14 cellular contexts compared by ENCODE assay signal in genomic region chr10:126199221-126199998, GRCh38.
DNase-seq lines count a peak whose midpoint lies in the region; ATAC-seq and TF ChIP-seq lines count a peak whose summit lies in the region.
"Had no signal": no experiment of that assay in that cellular context is flagged by ENCODE, and none has a peak within 500 bp of the region (broad histone marks: within the 10 kb centered on the region; RNA-seq: fewer than 3 reads in every experiment).

No MANE protein-coding gene starts in this region.

- no peak for TF ChIP-seq CTCF in BE2C (IDR thresholded peaks at IDR 0.05; ENCODE audit: low read depth, low read length)
- no peak for TF ChIP-seq CTCF in astrocyte of the cerebellum (IDR thresholded peaks at IDR 0.05; ENCODE audit: low read depth, low read length, missing control alignments)

- H2BK120ac ChIP-seq in mesenchymal stem cell (ENCODE audit: low read depth, low read length): no peak overlapping the region

- peak overlapping the region; percentile 0 for H4K8ac ChIP-seq in mesenchymal stem cell (ENCODE audit: low read length)

- no peak overlapping the region for H3K23ac ChIP-seq in mesenchymal stem cell (ENCODE audit: low read length in 2 of 2)

- 44% methylated on average over 11 of the region's 13 CpGs for WGBS in mesenchymal stem cell

- H4K91ac ChIP-seq in mesenchymal stem cell (ENCODE audit: low read length): no peak overlapping the region

- H3K27ac ChIP-seq in mesenchymal stem cell (ENCODE audit: low read length, poor library complexity, severe bottlenecking): peak overlapping the region; percentile 75
- H3K27ac ChIP-seq: breast epithelium had no signal

- H3K4me3 ChIP-seq in BE2C (ENCODE audit: low read depth, low read length) (peak overlapping the region; percentile 15), astrocyte of the cerebellum (ENCODE audit: low read depth, low read length) (no peak overlapping the region), mesenchymal stem cell (ENCODE audit: insufficient read depth in 1 of 2, low read depth in 1 of 2, low read length in 2 of 2) (no peak overlapping the region)

- H2BK15ac ChIP-seq in mesenchymal stem cell (ENCODE audit: low read depth, poor library complexity, severe bottlenecking): no peak overlapping the region

- peak overlapping the region in 1 of 2 experiments; percentile 46 for H3K18ac ChIP-seq in mesenchymal stem cell (ENCODE audit: low read depth in 1 of 2, low read length in 2 of 2)

- DNase-seq in BE2C (peak; percentile 69), LoVo (ENCODE audit: low spot score) (peak; percentile 33), astrocyte of the cerebellum (ENCODE audit: low read depth) (peak; percentile 96), mesenchymal stem cell (peak; percentile 93), KBM-7 (no peak), Ammon's horn (ENCODE audit: low spot score) (no peak)
- DNase-seq: activated T-cell treated with anti-CD3 and anti-CD28 coated beads, Interleukin-2, amount 50 U/mL, for 4 hours; NCI-H2029 treated with DMSO at 0.1 percent for 48 hours; occipital lobe had no signal

- H3K4me2 ChIP-seq in mesenchymal stem cell (ENCODE audit: low read length, poor library complexity, severe bottlenecking): no peak overlapping the region

- peak overlapping the region; percentile 39 for H2BK5ac ChIP-seq in mesenchymal stem cell (ENCODE audit: low read depth, low read length, poor library complexity, severe bottlenecking)

- H2BK12ac ChIP-seq in mesenchymal stem cell (ENCODE audit: low read length in 2 of 2): no peak overlapping the region

- no peak for ATAC-seq in GM21381 (IDR thresholded peaks at IDR 0.05; ENCODE audit: unreplicated experiment)
- ATAC-seq in HG03342 (IDR thresholded peaks at IDR 0.05; ENCODE audit: unreplicated experiment): no peak
- ATAC-seq: activated T-cell treated with anti-CD3 and anti-CD28 coated beads, Interleukin-2, amount 50 U/mL, for 4 hours; left lobe of liver; WTC11 had no signal

- H3K4me1 ChIP-seq in BE2C (peaks cover 4% of the 10 kb centered on the region), mesenchymal stem cell (ENCODE audit: control insufficient read depth, insufficient read depth, low read depth, low read length) (peaks cover 10% of the 10 kb centered on the region)
- H3K4me1 ChIP-seq: breast epithelium had no signal

- H3K14ac ChIP-seq in mesenchymal stem cell (ENCODE audit: low read length in 2 of 2): no peak overlapping the region

- H3K36me3 ChIP-seq in BE2C (no peaks in the 10 kb centered on the region), mesenchymal stem cell (ENCODE audit: control insufficient read depth in 1 of 2, insufficient read depth in 2 of 2, low read depth in 1 of 2, low read length in 2 of 2) (peaks cover 11 to 33% of the 10 kb centered on the region in 2 experiments)
- H3K36me3 ChIP-seq: breast epithelium had no signal

- peaks cover 32% of the 10 kb centered on the region for H3K79me1 ChIP-seq in mesenchymal stem cell (replicated peaks; ENCODE audit: low read length, poor library complexity, severe bottlenecking)

- in situ Hi-C loops in astrocyte of the cerebellum (cut with HindIII; ENCODE audit: low sequenced_read_pairs): no loop called here
- in situ Hi-C loops in KBM-7 (cut with MboI; ENCODE audit: low pct_unique_long_range_greater_than_20kb, low sequenced_read_pairs): no loop called here

- no peak overlapping the region for H3K4ac ChIP-seq in mesenchymal stem cell (ENCODE audit: low read depth in 1 of 2, low read length in 2 of 2)

- H3K27me3 ChIP-seq in BE2C: no peaks in the 10 kb centered on the region
- H3K27me3 ChIP-seq in mesenchymal stem cell (ENCODE audit: control insufficient read depth in 1 of 2, insufficient read depth in 1 of 2, low read length in 2 of 2): no peaks in the 10 kb centered on the region
- H3K27me3 ChIP-seq: breast epithelium had no signal

- H3K9me3 ChIP-seq in BE2C (no peaks in the 10 kb centered on the region), mesenchymal stem cell (ENCODE audit: control insufficient read depth, low read length) (no peaks in the 10 kb centered on the region)
- H3K9me3 ChIP-seq: breast epithelium had no signal

- H2AK5ac ChIP-seq in mesenchymal stem cell (ENCODE audit: low read length, severe bottlenecking): no peak overlapping the region

- no peak overlapping the region for H2AFZ ChIP-seq in mesenchymal stem cell (ENCODE audit: low read depth, low read length)

- peak overlapping the region; percentile 68 for H3K9ac ChIP-seq in mesenchymal stem cell (ENCODE audit: low read length)

Comparison
In these comparisons a context has a peak if more than half of its experiments do, and no peak if none do; other contexts are left out.
1. DNase-seq: peak in BE2C (single experiment), LoVo (single experiment), astrocyte of the cerebellum (single experiment) and mesenchymal stem cell (single experiment); none in KBM-7 (single experiment) and Ammon's horn (single experiment).